Comparison of ENCODE assay signal across 11 cellular contexts in the genomic region with DNA sequence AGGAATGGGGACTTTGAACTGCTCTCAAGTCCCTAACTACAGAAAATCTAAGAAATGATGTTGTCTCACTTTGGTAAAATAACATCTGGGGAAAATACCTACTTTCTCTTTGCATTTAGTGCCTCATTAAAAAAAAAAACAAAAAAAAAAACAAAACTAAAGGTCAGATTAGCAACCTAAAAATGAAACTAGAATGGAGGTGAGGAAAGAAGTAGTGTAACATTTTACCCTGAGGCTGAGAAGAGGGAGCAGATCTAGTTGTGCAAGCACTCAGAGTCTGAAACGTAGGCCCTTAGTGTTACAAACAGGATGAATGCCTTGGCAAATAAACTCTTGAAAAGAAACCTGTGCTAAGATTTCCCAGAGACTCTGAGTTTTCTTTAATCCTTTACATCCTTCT. TPM values are rescaled to one million over a fixed set of nuclear protein-coding genes. Genes with fewer than 3 reads are reported as not detected.
DNase-seq lines count a peak whose midpoint lies in the region; ATAC-seq and TF ChIP-seq lines count a peak whose summit lies in the region.
"Had no signal": no experiment of that assay in that cellular context is flagged by ENCODE, and none has a peak within 500 bp of the region (broad histone marks: within the 10 kb centered on the region; RNA-seq: fewer than 3 reads in every experiment).

No MANE protein-coding gene starts in this region.

- no peaks in the 10 kb centered on the region for H3K36me3 Mint-ChIP-seq in central memory CD8-positive, alpha-beta T cell (ENCODE audit: insufficient read depth)

- DNase-seq in GM13977 (ENCODE audit: low spot score) (peak; percentile 21), ureter (ENCODE audit: low spot score) (no peak), ACHN (no peak), suprapubic skin (ENCODE audit: low spot score in 2 of 2) (no peak), right cardiac atrium (no peak)
- no peak for DNase-seq in central memory CD8-positive, alpha-beta T cell (ENCODE audit: low spot score in 2 of 2)
- DNase-seq: NCI-H1105 treated with DMSO at 0.1 percent for 48 hours, PC-3 had no signal

- in situ Hi-C loops in GM13977 (cut with MboI; ENCODE audit: low pct_unique_long_range_greater_than_20kb, low sequenced_read_pairs, unreplicated experiment) = no loop called here
- in situ Hi-C loops in ACHN (cut with HindIII; ENCODE audit: low pct_ligation_motif_present, low pct_unique_long_range_greater_than_20kb, low sequenced_read_pairs) = no loop called here

- peak overlapping the region; percentile 44 for H3K4me3 Mint-ChIP-seq in central memory CD8-positive, alpha-beta T cell

- H3K9me3 ChIP-seq in suprapubic skin = no peaks in the 10 kb centered on the region
- no peaks in the 10 kb centered on the region for H3K9me3 ChIP-seq in right cardiac atrium (ENCODE audit: control insufficient read depth, low read length)

- peak; percentile 50 for ATAC-seq in GM19351 (IDR thresholded peaks at IDR 0.05; ENCODE audit: unreplicated experiment)
- ATAC-seq in HG03280 (IDR thresholded peaks at IDR 0.05; ENCODE audit: unreplicated experiment) = peak; percentile 57
- peak; percentile 31 for ATAC-seq in central memory CD8-positive, alpha-beta T cell (replicated peaks; ENCODE audit: extremely low read depth, poor library complexity, severe bottlenecking)
- no peak for ATAC-seq in right cardiac atrium
- ATAC-seq: PC-3 had no signal

- H3K27ac ChIP-seq in suprapubic skin (no peak overlapping the region), right cardiac atrium (ENCODE audit: low read length) (no peak overlapping the region)

- H3K9me3 Mint-ChIP-seq in central memory CD8-positive, alpha-beta T cell = no peaks in the 10 kb centered on the region

- no peaks in the 10 kb centered on the region for H3K27me3 Mint-ChIP-seq in central memory CD8-positive, alpha-beta T cell

- peaks cover 38% of the 10 kb centered on the region for H3K4me1 Mint-ChIP-seq in central memory CD8-positive, alpha-beta T cell

- intact Hi-C loops in right cardiac atrium (cut with DNase I) = no loop called here

- no peak overlapping the region for H3K4me3 ChIP-seq in suprapubic skin
- H3K4me3 ChIP-seq in right cardiac atrium (ENCODE audit: low read length) = no peak overlapping the region

- WGBS in suprapubic skin = 42% methylated on average over 1 of the region's 1 CpG
- 33% methylated on average over 1 of the region's 1 CpG for WGBS in right cardiac atrium

- H3K36me3 ChIP-seq in suprapubic skin = no peaks in the 10 kb centered on the region

- no peak for TF ChIP-seq CTCF in GM13977 (IDR thresholded peaks at IDR 0.05; ENCODE audit: extremely low read depth, insufficient read depth, missing control alignments)
- no peak for TF ChIP-seq CTCF in suprapubic skin (IDR thresholded peaks at IDR 0.05)

- no peak for TF ChIP-seq POLR2A in suprapubic skin (IDR thresholded peaks at IDR 0.05)

- TF ChIP-seq EP300 in suprapubic skin (IDR thresholded peaks at IDR 0.05) = no peak

- H3K4me1 ChIP-seq in suprapubic skin (no peaks in the 10 kb centered on the region), right cardiac atrium (ENCODE audit: control insufficient read depth, insufficient read depth, low read length) (no peaks in the 10 kb centered on the region)

- peak overlapping the region; percentile 89 for H3K27ac Mint-ChIP-seq in central memory CD8-positive, alpha-beta T cell (ENCODE audit: low read depth)

- H3K27me3 ChIP-seq in suprapubic skin = no peaks in the 10 kb centered on the region
- H3K27me3 ChIP-seq in right cardiac atrium (ENCODE audit: control insufficient read depth, insufficient read depth) = no peaks in the 10 kb centered on the region

RNA-seq across cellular contexts. Expression of a gene that starts 56.0 kb away (rescaled TPM):
- total RNA-seq in ureter = 85.6 TPM
- total RNA-seq in suprapubic skin = not detected
- not detected for total RNA-seq in right cardiac atrium
- polyA plus RNA-seq in right cardiac atrium = not detected
- total RNA-seq: myocyte had no signal

RNA-seq across cellular contexts. Expression of a gene that starts 59.9 kb away (rescaled TPM):
- total RNA-seq in ureter (not detected), suprapubic skin (not detected), right cardiac atrium (under 1 TPM in 2 of 4 donors, not detected in 2; 0.24 to 0.46 TPM)
- polyA plus RNA-seq in right cardiac atrium = not detected
- total RNA-seq: myocyte, PC-3 had no signal

Comparison
In these comparisons a context has a peak if more than half of its experiments do, and no peak if none do; other contexts are left out.
1. ATAC-seq: peak in GM19351 (single experiment), HG03280 (single experiment) and central memory CD8-positive, alpha-beta T cell (single experiment); none in right cardiac atrium (0 of 2).
2. RNA of a gene that starts 56.0 kb away (total RNA-seq): 85.6 TPM in ureter (single experiment); not detected in suprapubic skin and not detected in right cardiac atrium; every median in the first group is over 10 times any median in the second.